ENCODE assay signal across 16 cellular contexts in genomic region chr12:10584415-10584814, GRCh38.
"Had no signal": no experiment of that assay in that cellular context is flagged by ENCODE, and none has a peak within 500 bp of the region (broad histone marks: within the 10 kb centered on the region; RNA-seq: fewer than 3 reads in every experiment).

No MANE protein-coding gene starts in this region.

- H3K27ac Mint-ChIP-seq: activated CD8-positive, alpha-beta T cell treated with anti-CD3 and anti-CD28 coated beads for 36 hours; activated naive CD8-positive, alpha-beta T cell treated with anti-CD3 and anti-CD28 coated beads, Interleukin-2, amount 50 U/mL, for 24 hours; memory B cell; T-cell had no signal

- H3K9me3 Mint-ChIP-seq: activated naive CD8-positive, alpha-beta T cell treated with anti-CD3 and anti-CD28 coated beads, Interleukin-2, amount 50 U/mL, for 24 hours had no signal

- H3K4me1 Mint-ChIP-seq: activated naive CD8-positive, alpha-beta T cell treated with anti-CD3 and anti-CD28 coated beads, Interleukin-2, amount 50 U/mL, for 24 hours; memory B cell; T-cell had no signal

- ATAC-seq: activated CD8-positive, alpha-beta T cell treated with anti-CD3 and anti-CD28 coated beads for 36 hours; activated naive CD8-positive, alpha-beta T cell treated with anti-CD3 and anti-CD28 coated beads, Interleukin-2, amount 50 U/mL, for 24 hours; gastrocnemius medialis; left lung; T-cell had no signal

- H3K27ac ChIP-seq: gastrocnemius medialis, left lung, ovary, stomach, thoracic aorta, VCaP had no signal

- H3K4me3 ChIP-seq: gastrocnemius medialis, left lung, ovary, stomach, thoracic aorta had no signal

- H3K9me3 ChIP-seq: gastrocnemius medialis, left lung, thoracic aorta had no signal

- H3K4me1 ChIP-seq: gastrocnemius medialis, left lung, stomach had no signal

- H3K27me3 Mint-ChIP-seq: activated CD8-positive, alpha-beta T cell treated with anti-CD3 and anti-CD28 coated beads for 36 hours; activated naive CD8-positive, alpha-beta T cell treated with anti-CD3 and anti-CD28 coated beads, Interleukin-2, amount 50 U/mL, for 24 hours; memory B cell; T-cell had no signal

- H3K4me3 Mint-ChIP-seq: activated CD8-positive, alpha-beta T cell treated with anti-CD3 and anti-CD28 coated beads for 36 hours; activated naive CD8-positive, alpha-beta T cell treated with anti-CD3 and anti-CD28 coated beads, Interleukin-2, amount 50 U/mL, for 24 hours; memory B cell; T-cell had no signal

- DNase-seq: activated CD4-positive, alpha-beta T cell treated with anti-CD3 and anti-CD28 coated beads for 4 hours; activated CD8-positive, alpha-beta memory T cell treated with anti-CD3 and anti-CD28 coated beads, Interleukin-2, amount 50 U/mL, for 4 hours; activated CD8-positive, alpha-beta T cell treated with anti-CD3 and anti-CD28 coated beads for 36 hours; activated naive CD4-positive, alpha-beta T cell treated with Interleukin-2 at 50 U/mL for 16 hours; activated naive CD8-positive, alpha-beta T cell treated with anti-CD3 and anti-CD28 coated beads, Interleukin-2, amount 50 U/mL, for 24 hours; cortex of kidney; effector CD8-positive, alpha-beta T cell; gastrocnemius medialis; left lung; ovary; stimulated activated CD4-positive, alpha-beta T cell treated with anti-CD3 and anti-CD28 coated beads, Interleukin-4, amount 100 ng/mL, for 4 hours; stomach; T-cell had no signal

- H3K36me3 ChIP-seq: ovary, thoracic aorta had no signal

- H3K27me3 ChIP-seq: gastrocnemius medialis, left lung, ovary, stomach had no signal
